In genomic region chr17:83200746-83201145, GRCh38 we compare ENCODE assay signal across 10 cellular contexts.
A peak's percentile ranks its signal among the peaks of the same experiment; 100 is the strongest.
DNase-seq lines count a peak whose midpoint lies in the region; ATAC-seq and FAIRE-seq lines count a peak whose summit lies in the region.
"Had no signal": no experiment of that assay in that cellular context is flagged by ENCODE, and none has a peak within 500 bp of the region (broad histone marks: within the 10 kb centered on the region; RNA-seq: fewer than 3 reads in every experiment).

No MANE protein-coding gene starts in this region.

- H3K36me3 ChIP-seq in small intestine (ENCODE audit: control insufficient read depth in 2 of 2, insufficient read depth in 2 of 2, low read length in 2 of 2), result no peaks in the 10 kb centered on the region

- H3K4me3 Mint-ChIP-seq in IgD-negative memory B cell, result peak overlapping the region; percentile 32 to 86 (median 82)
- peak overlapping the region; percentile 82 for H3K4me3 Mint-ChIP-seq in activated T-helper 17 cell treated with anti-CD3 and anti-CD28 coated beads, Interleukin-2, amount 50 U/mL, for 72 hours

- no peaks in the 10 kb centered on the region for H3K27me3 ChIP-seq in layer of hippocampus (ENCODE audit: control insufficient read depth, insufficient read depth, low read length)
- H3K27me3 ChIP-seq in small intestine (ENCODE audit: control insufficient read depth in 2 of 2, insufficient read depth in 2 of 2, low read length in 2 of 2), result no peaks in the 10 kb centered on the region

- H3K9me3 Mint-ChIP-seq in IgD-negative memory B cell, result no peaks in the 10 kb centered on the region
- H3K9me3 Mint-ChIP-seq in activated T-helper 17 cell treated with anti-CD3 and anti-CD28 coated beads, Interleukin-2, amount 50 U/mL, for 72 hours, result no peaks in the 10 kb centered on the region

- peaks cover 20 to 40% (median 21%) of the 10 kb centered on the region in 3 donors for H3K4me1 Mint-ChIP-seq in IgD-negative memory B cell
- peaks cover 13% of the 10 kb centered on the region for H3K4me1 Mint-ChIP-seq in activated T-helper 17 cell treated with anti-CD3 and anti-CD28 coated beads, Interleukin-2, amount 50 U/mL, for 72 hours

- no peaks in the 10 kb centered on the region for H3K36me3 Mint-ChIP-seq in IgD-negative memory B cell
- H3K36me3 Mint-ChIP-seq in activated T-helper 17 cell treated with anti-CD3 and anti-CD28 coated beads, Interleukin-2, amount 50 U/mL, for 72 hours (ENCODE audit: low read depth), result no peaks in the 10 kb centered on the region

- peaks cover 2% of the 10 kb centered on the region for H3K27me3 Mint-ChIP-seq in IgD-negative memory B cell
- H3K27me3 Mint-ChIP-seq in activated T-helper 17 cell treated with anti-CD3 and anti-CD28 coated beads, Interleukin-2, amount 50 U/mL, for 72 hours, result no peaks in the 10 kb centered on the region

- H3K27ac ChIP-seq in layer of hippocampus (ENCODE audit: low read depth, low read length), result peak overlapping the region; percentile 80
- H3K27ac ChIP-seq in small intestine (ENCODE audit: low read depth in 1 of 2, low read length in 1 of 2), result peak overlapping the region; percentile 56 to 90

- H3K27ac Mint-ChIP-seq in IgD-negative memory B cell, result peak overlapping the region; percentile 37 to 90 (median 82)
- H3K27ac Mint-ChIP-seq in activated T-helper 17 cell treated with anti-CD3 and anti-CD28 coated beads, Interleukin-2, amount 50 U/mL, for 72 hours, result peak overlapping the region; percentile 95

- H3K4me1 ChIP-seq in small intestine (ENCODE audit: control insufficient read depth in 2 of 2, insufficient read depth in 1 of 2, low read depth in 1 of 2, low read length in 1 of 2), result no peaks in the 10 kb centered on the region

- H3K4me3 ChIP-seq in small intestine (ENCODE audit: low read depth in 1 of 2, low read length in 2 of 2), result no peak overlapping the region

- DNase-seq in small intestine (no peak), midbrain (lab: John Stamatoyannopoulos, UW) (no peak), SW480 (ENCODE audit: low spot score) (no peak)
- DNase-seq: GDM1 had no signal

- WGBS in small intestine, 3 donors, result 56 to 78% (median 63%) methylated on average over 4 of the region's 4 CpGs

- no peak for FAIRE-seq in small intestine (lab: Jason Lieb, UNC)

- H3K9me3 ChIP-seq in small intestine (ENCODE audit: control insufficient read depth, low read depth), result no peaks in the 10 kb centered on the region

- no peak for ATAC-seq in activated T-helper 17 cell treated with anti-CD3 and anti-CD28 coated beads, Interleukin-2, amount 50 U/mL, for 72 hours (replicated peaks)
- ATAC-seq in GM21390 (IDR thresholded peaks at IDR 0.05; ENCODE audit: unreplicated experiment), result no peak
- ATAC-seq in HG02870 (IDR thresholded peaks at IDR 0.05; ENCODE audit: unreplicated experiment), result no peak
- ATAC-seq: Panc1 had no signal
